Comparison of ENCODE assay signal across 8 cellular contexts in the genomic region with DNA sequence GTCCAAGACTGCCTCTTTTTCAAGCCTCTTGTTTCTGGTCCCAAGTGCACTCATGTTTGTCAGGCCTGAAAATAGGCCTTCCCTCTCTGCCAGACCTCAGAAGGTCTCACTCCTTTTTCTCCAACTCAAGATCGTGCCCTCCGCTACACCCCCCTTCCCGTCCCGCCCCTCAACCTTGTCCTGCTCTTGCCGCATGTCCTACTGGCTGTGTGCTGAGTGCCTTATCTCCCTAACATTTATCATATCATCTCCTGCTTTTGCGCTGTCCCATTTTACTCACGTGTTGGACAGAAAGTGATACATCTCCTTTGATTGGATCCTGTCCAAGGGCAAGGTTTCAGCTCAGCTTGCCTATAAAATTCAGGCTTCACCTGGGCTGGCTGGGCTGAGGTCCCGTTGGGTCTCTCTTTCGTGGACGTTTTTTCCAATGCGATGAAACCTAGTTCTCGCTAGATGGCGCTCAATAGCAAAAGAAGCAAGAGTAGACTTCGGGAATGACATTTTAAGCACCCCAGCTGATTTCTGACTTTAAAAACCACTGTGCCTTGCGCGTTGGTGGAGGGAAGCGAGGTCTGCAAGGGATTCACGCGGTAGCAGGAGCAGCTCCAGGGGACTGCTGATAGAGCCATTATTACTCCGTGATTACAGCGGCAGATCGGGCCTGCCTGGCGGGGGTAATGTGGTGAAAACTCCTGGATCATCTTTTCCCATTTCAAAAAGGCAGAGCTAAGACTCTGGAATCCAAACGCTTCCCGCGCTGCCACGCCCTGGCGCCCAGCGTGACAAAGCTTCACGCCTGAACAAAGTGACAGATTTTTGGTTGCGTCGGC.
DNase-seq lines count a peak whose midpoint lies in the region; ATAC-seq and TF ChIP-seq lines count a peak whose summit lies in the region.

No MANE protein-coding gene starts in this region.

- peak overlapping the region; percentile 19 for H3K9ac ChIP-seq in iPS-15b (ENCODE audit: low read depth, low read length)

- peak overlapping the region in 2 of 5 experiments; percentile 47 to 57 for H3K27ac Mint-ChIP-seq in brain

- peak; percentile 84 for ATAC-seq in Panc1

- no peak overlapping the region; the same call in 1 of the 2 replicates for H3K27ac ChIP-seq in Panc1 (ENCODE audit: low read length)
- H3K27ac ChIP-seq in sigmoid colon, result no peak overlapping the region

- POLR2A ChIA-PET in Panc1 (lab: Charles Lee), result no interaction called here

- peak; percentile 59 for DNase-seq in activated CD8-positive, alpha-beta memory T cell treated with anti-CD3 and anti-CD28 coated beads for 24 hours
- no peak for DNase-seq in activated CD8-positive, alpha-beta memory T cell treated with anti-CD3 and anti-CD28 coated beads, Interleukin-2, amount 50 U/mL, for 4 hours
- DNase-seq in GOT3 (lab: John Stamatoyannopoulos, UW), result peak; percentile 3
- peak; percentile 19 for DNase-seq in KG1 (lab: John Stamatoyannopoulos, UW)
- DNase-seq in Panc1 (ENCODE audit: low read depth, low spot score), result peak; percentile 33
- peak; percentile 65 for DNase-seq in sigmoid colon

- 3 to 6% methylated on average over 32 of the region's 32 CpGs for WGBS in sigmoid colon, 2 donors

- H3K27me3 ChIP-seq in Panc1 (ENCODE audit: control insufficient read depth, insufficient read depth, low read length) (no peaks in the 10 kb centered on the region), iPS-15b (ENCODE audit: control insufficient read depth, insufficient read depth, low read length) (peaks cover 18% of the 10 kb centered on the region), sigmoid colon (no peaks in the 10 kb centered on the region)

- peak; percentile 86 for TF ChIP-seq CTCF in Panc1 (IDR thresholded peaks at IDR 0.05)
- peak; percentile 77 to 87 for TF ChIP-seq CTCF in brain (conservative IDR thresholded peaks at IDR 0.05)
- TF ChIP-seq CTCF in sigmoid colon (IDR thresholded peaks at IDR 0.05), result peak; percentile 27 to 69 (median 52)

- peak overlapping the region; percentile 22 to 55 for H3K4me3 ChIP-seq in Panc1 (ENCODE audit: low read depth in 2 of 2, low read length in 2 of 2)
- H3K4me3 ChIP-seq in iPS-15b (ENCODE audit: low read depth, low read length), result peak overlapping the region; percentile 45
- H3K4me3 ChIP-seq in sigmoid colon, result peak overlapping the region in 3 of 4 donors; percentile 32 to 43 (median 41)

- peaks cover 27% of the 10 kb centered on the region for H3K4me1 Mint-ChIP-seq in brain

- no peaks in the 10 kb centered on the region for H3K36me3 Mint-ChIP-seq in brain

- TF ChIP-seq POLR2A in sigmoid colon (IDR thresholded peaks at IDR 0.05), result no peak

- in situ Hi-C loops in Panc1 (cut with HindIII; ENCODE audit: low pct_unique_long_range_greater_than_20kb, low sequenced_read_pairs), result no loop called here

- TF ChIP-seq EP300 in sigmoid colon (IDR thresholded peaks at IDR 0.05), result no peak

- CTCF ChIA-PET in Panc1 (lab: Charles Lee), result interaction anchor here (0.6 kb wide), 3 partner anchors 254 to 748 kb away, joined by 3 to 5 read pairs (median 3); no protein-coding TSS in a partner anchor

- H3K9me3 ChIP-seq in Panc1 (ENCODE audit: control insufficient read depth, insufficient read depth, low read depth, low read length), result no peaks in the 10 kb centered on the region
- no peaks in the 10 kb centered on the region for H3K9me3 ChIP-seq in iPS-15b (ENCODE audit: control insufficient read depth, insufficient read depth, low read length)
- H3K9me3 ChIP-seq in sigmoid colon, result no peaks in the 10 kb centered on the region

- BruUV-seq in Panc1 (replicated peaks; lab: Mats Ljungman, UMichigan), result no TSS peak

- H3K36me3 ChIP-seq in Panc1 (ENCODE audit: control insufficient read depth, insufficient read depth, low read length), result no peaks in the 10 kb centered on the region
- H3K36me3 ChIP-seq in iPS-15b (ENCODE audit: control insufficient read depth, insufficient read depth, low read length), result no peaks in the 10 kb centered on the region
- H3K36me3 ChIP-seq in sigmoid colon, result no peaks in the 10 kb centered on the region

- intact Hi-C loops in Panc1 (cut with micrococcal nuclease; ENCODE audit: unreplicated experiment) (loop anchor here (2.0 kb wide), 1 partner anchor 1526 kb away; no protein-coding TSS in a partner anchor), sigmoid colon (cut with DNase I) (loop anchor here (10.0 kb wide), 1 partner anchor 1520 kb away; no protein-coding TSS in a partner anchor)

- H3K4me1 ChIP-seq in Panc1 (ENCODE audit: control insufficient read depth, insufficient read depth, low read length) (no peaks in the 10 kb centered on the region; the same call in 1 of the 2 replicates), iPS-15b (ENCODE audit: control insufficient read depth, insufficient read depth, low read length) (peaks cover 10% of the 10 kb centered on the region), sigmoid colon (peaks cover 0 to 6% (median 5%) of the 10 kb centered on the region in 4 donors)

- H3K4me3 Mint-ChIP-seq in brain, result peak overlapping the region; percentile 81 to 89 (median 85)

- peaks cover 4% of the 10 kb centered on the region for H3K27me3 Mint-ChIP-seq in brain

- H3K9me3 Mint-ChIP-seq in brain, result no peaks in the 10 kb centered on the region
